In the genomic region with DNA sequence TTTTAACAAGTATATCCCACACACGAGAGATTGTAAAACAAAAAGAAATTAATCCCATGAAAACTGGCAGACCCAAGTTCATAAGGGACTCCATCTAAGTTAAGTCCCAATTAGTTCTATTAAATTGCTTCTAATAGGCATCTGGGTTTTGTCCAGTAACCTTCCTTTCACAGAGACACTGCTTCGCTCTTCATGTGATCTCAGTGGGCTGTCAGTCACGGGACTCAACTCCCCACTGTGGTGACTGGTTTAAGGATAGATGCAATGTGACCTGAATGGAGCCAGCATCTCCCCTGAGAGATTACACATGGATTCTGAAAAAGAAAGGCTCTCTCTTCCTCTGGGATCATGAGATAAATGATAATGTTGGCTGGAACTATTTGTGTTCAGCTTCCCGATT, we compare ENCODE assay signal across 5 cellular contexts.
"Had no signal": no experiment of that assay in that cellular context is flagged by ENCODE, and none has a peak within 500 bp of the region (broad histone marks: within the 10 kb centered on the region; RNA-seq: fewer than 3 reads in every experiment).

No MANE protein-coding gene starts in this region.

- H3K4me3 Mint-ChIP-seq: H9 had no signal

- DNase-seq: GM23248, H9, HCEC 1CT, IMR-90 had no signal

- H3K27ac ChIP-seq: GM23248 had no signal

- H3K9me3 Mint-ChIP-seq: H9 had no signal

- H2AFZ ChIP-seq: GM23248 had no signal

- H3K4me3 ChIP-seq: GM23248, K562 had no signal

- H3K27ac Mint-ChIP-seq: H9 had no signal
